ENCODE assay signal across 31 cellular contexts in genomic region chr1:84732520-84732919, GRCh38. TPM values are rescaled to one million over a fixed set of nuclear protein-coding genes. Genes with fewer than 3 reads are reported as not detected.
DNase-seq lines count a peak whose midpoint lies in the region; ATAC-seq and TF ChIP-seq lines count a peak whose summit lies in the region.
"Had no signal": no experiment of that assay in that cellular context is flagged by ENCODE, and none has a peak within 500 bp of the region (broad histone marks: within the 10 kb centered on the region; RNA-seq: fewer than 3 reads in every experiment).

No MANE protein-coding gene starts in this region.

- BruUV-seq in PC-3 (replicated peaks; lab: Mats Ljungman, UMichigan) (no TSS peak), MCF 10A (replicated peaks; lab: Mats Ljungman, UMichigan) (no TSS peak)

- H3K36me3 Mint-ChIP-seq in neural progenitor cell: peaks cover 3% of the 10 kb centered on the region
- no peaks in the 10 kb centered on the region for H3K36me3 Mint-ChIP-seq in MCF 10A (ENCODE audit: insufficient read depth, unreplicated experiment)
- H3K36me3 Mint-ChIP-seq: CD14-positive monocyte; CD4-positive, alpha-beta memory T cell; CD8-positive, alpha-beta T cell had no signal

- ATAC-seq in PC-3: peak; percentile 67
- ATAC-seq: A549; CD8-positive, alpha-beta T cell had no signal

- H3K9me2 ChIP-seq in PC-3 (replicated peaks; ENCODE audit: low read length): no peaks in the 10 kb centered on the region

- CTCF ChIA-PET in PC-3 (lab: Charles Lee): no interaction called here
- CTCF ChIA-PET in MCF 10A (lab: Yijun Ruan, JAX): no interaction called here

- intact Hi-C loops in PC-3 (cut with micrococcal nuclease): no loop called here
- intact Hi-C loops in MCF 10A (cut with micrococcal nuclease): no loop called here

- H3K4me3 ChIP-seq in PC-3 (ENCODE audit: low read length) (no peak overlapping the region), neural progenitor cell (no peak overlapping the region)
- H3K4me3 ChIP-seq: A549; BLaER1; BLaER1 treated with 17β-estradiol and CSF1 and Interleukin-3, amounts not matched to agents 10 nM and 100 nM had no signal

- no peaks in the 10 kb centered on the region for H3K79me2 ChIP-seq in PC-3 (ENCODE audit: low read length)
- no peaks in the 10 kb centered on the region for H3K79me2 ChIP-seq in neural progenitor cell (ENCODE audit: low read depth)

- peaks cover 3% of the 10 kb centered on the region; the same call in 1 of the 2 replicates for H3K4me1 ChIP-seq in PC-3 (ENCODE audit: insufficient read depth, low read length)
- H3K4me1 ChIP-seq in neural progenitor cell: no peaks in the 10 kb centered on the region
- H3K4me1 ChIP-seq: A549, BE2C, BLaER1, Caco-2 had no signal

- POLR2A ChIA-PET in PC-3 (lab: Charles Lee; ENCODE audit: unreplicated experiment) (no interaction called here), MCF 10A (lab: Yijun Ruan, JAX) (no interaction called here)

- TF ChIP-seq CTCF in PC-3 (conservative IDR thresholded peaks at IDR 0.05; ENCODE audit: low read depth, low read length) (no peak), neural progenitor cell (IDR thresholded peaks at IDR 0.05) (no peak), MCF 10A (IDR thresholded peaks at IDR 0.05; ENCODE audit: unreplicated experiment) (no peak)

- no peaks in the 10 kb centered on the region for H3K27me3 Mint-ChIP-seq in neural progenitor cell (ENCODE audit: insufficient read depth, low read depth)
- no peaks in the 10 kb centered on the region for H3K27me3 Mint-ChIP-seq in MCF 10A (ENCODE audit: insufficient read depth, unreplicated experiment)

- H3K27ac Mint-ChIP-seq in neural progenitor cell (peak overlapping the region; percentile 10), MCF 10A (ENCODE audit: low read depth, unreplicated experiment) (no peak overlapping the region)
- H3K27ac Mint-ChIP-seq: B cell; CD14-positive monocyte; CD4-positive, alpha-beta memory T cell; CD4-positive, alpha-beta T cell; CD4-positive, CD25-positive, alpha-beta regulatory T cell; CD8-positive, alpha-beta memory T cell; CD8-positive, alpha-beta T cell had no signal

- H3K9me3 ChIP-seq in PC-3 (ENCODE audit: low read length): no peaks in the 10 kb centered on the region
- no peaks in the 10 kb centered on the region for H3K9me3 ChIP-seq in neural progenitor cell (ENCODE audit: low read depth)
- H3K9me3 ChIP-seq: BE2C, Caco-2 had no signal

- H3K4me2 ChIP-seq in PC-3 (ENCODE audit: low read length): no peak overlapping the region
- no peak overlapping the region for H3K4me2 ChIP-seq in neural progenitor cell
- H3K4me2 ChIP-seq: A549; BLaER1; BLaER1 treated with 17β-estradiol and CSF1 and Interleukin-3, amounts not matched to agents 10 nM and 100 nM had no signal

- H4K20me1 ChIP-seq in PC-3 (ENCODE audit: low read length): no peaks in the 10 kb centered on the region
- H4K20me1 ChIP-seq in neural progenitor cell (ENCODE audit: low read depth): no peaks in the 10 kb centered on the region
- H4K20me1 ChIP-seq: BLaER1; BLaER1 treated with 17β-estradiol and CSF1 and Interleukin-3, amounts not matched to agents 10 nM and 100 nM had no signal

- H3K27me3 ChIP-seq in PC-3 (ENCODE audit: low read length): no peaks in the 10 kb centered on the region
- H3K27me3 ChIP-seq in neural progenitor cell: no peaks in the 10 kb centered on the region
- H3K27me3 ChIP-seq: BE2C; BLaER1; BLaER1 treated with 17β-estradiol and CSF1 and Interleukin-3, amounts not matched to agents 10 nM and 100 nM had no signal

- peak; percentile 51 for DNase-seq in PC-3
- DNase-seq in neural progenitor cell (ENCODE audit: low spot score): no peak
- DNase-seq in MCF 10A (ENCODE audit: unreplicated experiment): no peak
- no peak for DNase-seq in DMS114 treated with DMSO at 0.1 percent for 48 hours (lab: John Stamatoyannopoulos, UW; ENCODE audit: unreplicated experiment)
- DNase-seq: 8988T; ACHN; AML-193; BE2C; C1 segment of cervical spinal cord; Caco-2; Calu3; CD4-positive, alpha-beta memory T cell; CD4-positive, alpha-beta T cell; CD4-positive, CD25-positive, alpha-beta regulatory T cell; CD8-positive, alpha-beta memory T cell; CD8-positive, alpha-beta T cell; COR-L47; DMS 273 treated with DMSO at 0.1 percent for 48 hours; DMS153; DMS53; DMS79; DMS79 treated with DMSO at 0.1 percent for 48 hours; DND-41; EL had no signal

- H3K4me3 Mint-ChIP-seq in neural progenitor cell: no peak overlapping the region
- H3K4me3 Mint-ChIP-seq in MCF 10A (ENCODE audit: unreplicated experiment): no peak overlapping the region
- H3K4me3 Mint-ChIP-seq: B cell; CD14-positive monocyte; CD4-positive, alpha-beta memory T cell; CD4-positive, alpha-beta T cell; CD4-positive, CD25-positive, alpha-beta regulatory T cell; CD8-positive, alpha-beta memory T cell; CD8-positive, alpha-beta T cell had no signal

- H3K36me3 ChIP-seq in PC-3 (ENCODE audit: low read depth, low read length): no peaks in the 10 kb centered on the region
- no peaks in the 10 kb centered on the region for H3K36me3 ChIP-seq in neural progenitor cell
- H3K36me3 ChIP-seq: BE2C; BLaER1; BLaER1 treated with 17β-estradiol and CSF1 and Interleukin-3, amounts not matched to agents 10 nM and 100 nM had no signal

- H3K27ac ChIP-seq in PC-3 (ENCODE audit: low read length) (no peak overlapping the region), neural progenitor cell (no peak overlapping the region)
- H3K27ac ChIP-seq: 22Rv1; A549; BLaER1; BLaER1 treated with 17β-estradiol and CSF1 and Interleukin-3, amounts not matched to agents 10 nM and 100 nM; C4-2B had no signal

- no peaks in the 10 kb centered on the region for H3F3A ChIP-seq in PC-3 (ENCODE audit: low read length, unreplicated experiment)
- no peaks in the 10 kb centered on the region for H3F3A ChIP-seq in neural progenitor cell (ENCODE audit: low read depth)

- H3K9me3 Mint-ChIP-seq in neural progenitor cell (peaks cover 24% of the 10 kb centered on the region), MCF 10A (ENCODE audit: unreplicated experiment) (no peaks in the 10 kb centered on the region)
- H3K9me3 Mint-ChIP-seq: CD4-positive, alpha-beta T cell; CD8-positive, alpha-beta T cell had no signal

- H3K9ac ChIP-seq in PC-3 (ENCODE audit: low read length): no peak overlapping the region
- no peak overlapping the region for H3K9ac ChIP-seq in neural progenitor cell
- H3K9ac ChIP-seq: BLaER1; BLaER1 treated with 17β-estradiol and CSF1 and Interleukin-3, amounts not matched to agents 10 nM and 100 nM had no signal

- H3K4me1 Mint-ChIP-seq in neural progenitor cell (no peaks in the 10 kb centered on the region), MCF 10A (ENCODE audit: insufficient read depth, unreplicated experiment) (peaks cover 9% of the 10 kb centered on the region)
- H3K4me1 Mint-ChIP-seq: B cell; CD14-positive monocyte; CD4-positive, alpha-beta memory T cell; CD4-positive, CD25-positive, alpha-beta regulatory T cell; CD8-positive, alpha-beta memory T cell had no signal

- no peak overlapping the region for H2AFZ ChIP-seq in PC-3 (ENCODE audit: low read length)
- H2AFZ ChIP-seq in neural progenitor cell (replicated peaks): no peak overlapping the region

RNA-seq across cellular contexts. Expression of gene SSX2IP, which starts 42.3 kb away (rescaled TPM):
- total RNA-seq in PC-3 (2014; rRNA removed) (22.8 and 28.0 TPM in 2 replicates), neural progenitor cell (ENCODE audit: low replicate concordance) (28.2 and 54.1 TPM in 2 replicates), MCF 10A (2022) (19.4 and 20.5 TPM in 2 replicates)
